In the genomic region with DNA sequence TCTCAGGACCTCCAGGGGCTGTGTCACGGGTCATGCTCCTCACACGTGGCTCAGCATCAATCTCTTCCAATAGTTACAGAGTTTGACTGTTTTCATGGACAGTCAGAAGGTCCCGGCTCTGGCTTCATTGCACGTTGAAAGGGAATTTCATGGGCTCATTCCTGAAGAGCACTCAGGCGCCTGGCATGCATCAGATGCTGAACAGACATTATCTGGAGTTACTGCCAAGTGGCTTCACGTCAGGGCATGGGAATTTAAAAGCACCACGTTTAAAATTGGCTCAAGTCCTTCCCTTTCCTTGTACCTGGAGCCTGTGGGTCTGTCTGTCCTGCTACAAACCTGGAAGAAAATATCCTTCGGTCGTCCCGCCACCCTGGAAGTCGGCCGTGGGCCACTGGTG, we compare ENCODE assay signal across 20 cellular contexts. TPM values are rescaled to one million over a fixed set of nuclear protein-coding genes. Genes with fewer than 3 reads are reported as not detected.
A peak's percentile ranks its signal among the peaks of the same experiment; 100 is the strongest.
DNase-seq lines count a peak whose midpoint lies in the region; TF ChIP-seq lines count a peak whose summit lies in the region.
"Had no signal": no experiment of that assay in that cellular context is flagged by ENCODE, and none has a peak within 500 bp of the region (broad histone marks: within the 10 kb centered on the region; RNA-seq: fewer than 3 reads in every experiment).

No MANE protein-coding gene starts in this region.

- TF ChIP-seq CTCF in SK-N-SH (IDR thresholded peaks at IDR 0.05) (no peak), brain microvascular endothelial cell (IDR thresholded peaks at IDR 0.05; ENCODE audit: low read depth, low read length, missing control alignments) (no peak)

- DNase-seq in AG08395 (ENCODE audit: low spot score) (peak; percentile 39), SK-N-SH (no peak), cardiac septum (ENCODE audit: low spot score) (peak; percentile 69), mucosa of gallbladder (ENCODE audit: low spot score) (peak; percentile 25), brain microvascular endothelial cell (no peak), cerebellum (ENCODE audit: low spot score) (no peak), NCI-H69 (lab: John Stamatoyannopoulos, UW) (no peak), hypothalamus (lab: John Stamatoyannopoulos, UW) (no peak)
- DNase-seq: activated CD4-positive, alpha-beta T cell treated with anti-CD3 and anti-CD28 coated beads for 1 hour; Calu3; cortex of kidney; GF-D8; NCI-H1105; NCI-H526 treated with DMSO at 0.1 percent for 48 hours; retina; T1000 had no signal

- no peaks in the 10 kb centered on the region; a peak in 1 of 4 replicates for H3K4me1 ChIP-seq in SK-N-SH (ENCODE audit: control insufficient read depth in 1 of 2, insufficient read depth in 2 of 2, low read depth in 1 of 2, low read length in 1 of 2)

- H4K20me1 ChIP-seq in SK-N-SH (ENCODE audit: insufficient read depth), result no peaks in the 10 kb centered on the region

- H3K36me3 ChIP-seq in SK-N-SH (replicated peaks in 1 of 2; ENCODE audit: control insufficient read depth in 1 of 2, insufficient read depth in 2 of 2, low read length in 1 of 2), result no peaks in the 10 kb centered on the region
- no peaks in the 10 kb centered on the region for H3K36me3 ChIP-seq in brain microvascular endothelial cell (replicated peaks)

- H3K27me3 ChIP-seq in SK-N-SH (ENCODE audit: insufficient read depth) (no peaks in the 10 kb centered on the region), brain microvascular endothelial cell (replicated peaks) (peaks cover 14% of the 10 kb centered on the region)

- H2AFZ ChIP-seq in SK-N-SH (ENCODE audit: low read depth), result no peak overlapping the region

- H3K27ac ChIP-seq in SK-N-SH (ENCODE audit: low read depth in 2 of 2, low read length in 1 of 2) (no peak overlapping the region), brain microvascular endothelial cell (no peak overlapping the region)
- H3K27ac ChIP-seq: KMS-11 had no signal

- POLR2A ChIA-PET in SK-N-SH (lab: Yijun Ruan, JAX), result no interaction called here

- no peaks in the 10 kb centered on the region for H3K9me3 ChIP-seq in SK-N-SH
- H3K9me3 ChIP-seq: mucosa of descending colon had no signal

- H3K9me2 ChIP-seq in SK-N-SH, result no peaks in the 10 kb centered on the region

- no peak overlapping the region for H3K4me2 ChIP-seq in SK-N-SH
- H3K4me2 ChIP-seq: KMS-11 had no signal

- CTCF ChIA-PET in SK-N-SH (lab: Yijun Ruan, JAX), result interaction anchor here (2.6 to 3.3 kb wide), 2 partner anchors 12 to 237 kb away, joined by 12 read pairs; no protein-coding TSS in a partner anchor

- intact Hi-C loops in cardiac septum (cut with DNase I), result no loop called here

- 51% methylated on average over 10 of the region's 12 CpGs for WGBS in SK-N-SH (ENCODE audit: low lambda C conversion rate)

- no peak for TF ChIP-seq EP300 in SK-N-SH (IDR thresholded peaks at IDR 0.05; ENCODE audit: borderline replicate concordance in 1 of 2, low read depth in 1 of 2, low read length in 1 of 2)

- no peak for TF ChIP-seq RAD21 in SK-N-SH (IDR thresholded peaks at IDR 0.05; ENCODE audit: low read length)

- no peaks in the 10 kb centered on the region for H3F3A ChIP-seq in SK-N-SH (replicated peaks; ENCODE audit: insufficient read depth)

- in situ Hi-C loops in brain microvascular endothelial cell (cut with HindIII; ENCODE audit: low pct_ligation_motif_present, low sequenced_read_pairs), result no loop called here

- no peaks in the 10 kb centered on the region for H3K79me2 ChIP-seq in SK-N-SH (ENCODE audit: insufficient read depth)

- H3K4me3 ChIP-seq in SK-N-SH (ENCODE audit: low read depth in 2 of 2, low read length in 1 of 2), result no peak overlapping the region
- no peak overlapping the region for H3K4me3 ChIP-seq in brain microvascular endothelial cell (ENCODE audit: low read depth, low read length)
- H3K4me3 ChIP-seq: mucosa of descending colon had no signal

- H3K9ac ChIP-seq in SK-N-SH, result no peak overlapping the region
- H3K9ac ChIP-seq: KMS-11 had no signal

TF ChIP-seq in SK-N-SH, 30 proteins besides CTCF, POLR2A, EP300 and RAD21 (continues in another document):
- TF ChIP-seq SMC3 (IDR thresholded peaks at IDR 0.05; ENCODE audit: low read depth, low read length) (no peak), NFIC (IDR thresholded peaks at IDR 0.05; ENCODE audit: borderline replicate concordance) (peak; percentile 19; the same call in 1 of the 2 replicates), RCOR1 (IDR thresholded peaks at IDR 0.05; ENCODE audit: low read length) (no peak), FOXM1 (IDR thresholded peaks at IDR 0.05; ENCODE audit: low read depth) (no peak), FOXJ3 (CRISPR knock-in tag; IDR thresholded peaks at IDR 0.05) (no peak), SIN3A (IDR thresholded peaks at IDR 0.05; ENCODE audit: borderline replicate concordance, low read depth, low read length) (no peak), TCF12 (IDR thresholded peaks at IDR 0.05) (peak; percentile 68), TEAD4 (IDR thresholded peaks at IDR 0.05; ENCODE audit: borderline replicate concordance, insufficient read depth) (no peak), MEF2A (IDR thresholded peaks at IDR 0.05; ENCODE audit: borderline replicate concordance, low read depth) (no peak), RFX5 (IDR thresholded peaks at IDR 0.05; ENCODE audit: low read length) (no peak), MXI1 (IDR thresholded peaks at IDR 0.05; ENCODE audit: low read depth, low read length) (no peak)
- TF ChIP-seq, protein P1, sequence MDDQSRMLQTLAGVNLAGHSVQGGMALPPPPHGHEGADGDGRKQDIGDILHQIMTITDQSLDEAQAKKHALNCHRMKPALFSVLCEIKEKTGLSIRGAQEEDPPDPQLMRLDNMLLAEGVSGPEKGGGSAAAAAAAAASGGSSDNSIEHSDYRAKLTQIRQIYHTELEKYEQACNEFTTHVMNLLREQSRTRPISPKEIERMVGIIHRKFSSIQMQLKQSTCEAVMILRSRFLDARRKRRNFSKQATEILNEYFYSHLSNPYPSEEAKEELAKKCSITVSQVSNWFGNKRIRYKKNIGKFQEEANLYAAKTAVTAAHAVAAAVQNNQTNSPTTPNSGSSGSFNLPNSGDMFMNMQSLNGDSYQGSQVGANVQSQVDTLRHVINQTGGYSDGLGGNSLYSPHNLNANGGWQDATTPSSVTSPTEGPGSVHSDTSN (IDR thresholded peaks at IDR 0.05), result peak; percentile 26; the same call in 1 of the 2 replicates
- TF ChIP-seq, protein P2, sequence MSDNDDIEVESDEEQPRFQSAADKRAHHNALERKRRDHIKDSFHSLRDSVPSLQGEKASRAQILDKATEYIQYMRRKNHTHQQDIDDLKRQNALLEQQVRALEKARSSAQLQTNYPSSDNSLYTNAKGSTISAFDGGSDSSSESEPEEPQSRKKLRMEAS (IDR thresholded peaks at IDR 0.05; ENCODE audit: low read depth), result no peak
- TF ChIP-seq, protein P3, sequence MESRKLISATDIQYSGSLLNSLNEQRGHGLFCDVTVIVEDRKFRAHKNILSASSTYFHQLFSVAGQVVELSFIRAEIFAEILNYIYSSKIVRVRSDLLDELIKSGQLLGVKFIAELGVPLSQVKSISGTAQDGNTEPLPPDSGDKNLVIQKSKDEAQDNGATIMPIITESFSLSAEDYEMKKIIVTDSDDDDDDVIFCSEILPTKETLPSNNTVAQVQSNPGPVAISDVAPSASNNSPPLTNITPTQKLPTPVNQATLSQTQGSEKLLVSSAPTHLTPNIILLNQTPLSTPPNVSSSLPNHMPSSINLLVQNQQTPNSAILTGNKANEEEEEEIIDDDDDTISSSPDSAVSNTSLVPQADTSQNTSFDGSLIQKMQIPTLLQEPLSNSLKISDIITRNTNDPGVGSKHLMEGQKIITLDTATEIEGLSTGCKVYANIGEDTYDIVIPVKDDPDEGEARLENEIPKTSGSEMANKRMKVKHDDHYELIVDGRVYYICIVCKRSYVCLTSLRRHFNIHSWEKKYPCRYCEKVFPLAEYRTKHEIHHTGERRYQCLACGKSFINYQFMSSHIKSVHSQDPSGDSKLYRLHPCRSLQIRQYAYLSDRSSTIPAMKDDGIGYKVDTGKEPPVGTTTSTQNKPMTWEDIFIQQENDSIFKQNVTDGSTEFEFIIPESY (IDR thresholded peaks at IDR 0.05; ENCODE audit: borderline replicate concordance, low read depth), result no peak
- TF ChIP-seq, protein P4, sequence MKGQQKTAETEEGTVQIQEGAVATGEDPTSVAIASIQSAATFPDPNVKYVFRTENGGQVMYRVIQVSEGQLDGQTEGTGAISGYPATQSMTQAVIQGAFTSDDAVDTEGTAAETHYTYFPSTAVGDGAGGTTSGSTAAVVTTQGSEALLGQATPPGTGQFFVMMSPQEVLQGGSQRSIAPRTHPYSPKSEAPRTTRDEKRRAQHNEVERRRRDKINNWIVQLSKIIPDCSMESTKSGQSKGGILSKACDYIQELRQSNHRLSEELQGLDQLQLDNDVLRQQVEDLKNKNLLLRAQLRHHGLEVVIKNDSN (IDR thresholded peaks at IDR 0.05; ENCODE audit: borderline replicate concordance, low read depth), result no peak
- TF ChIP-seq, protein P5, sequence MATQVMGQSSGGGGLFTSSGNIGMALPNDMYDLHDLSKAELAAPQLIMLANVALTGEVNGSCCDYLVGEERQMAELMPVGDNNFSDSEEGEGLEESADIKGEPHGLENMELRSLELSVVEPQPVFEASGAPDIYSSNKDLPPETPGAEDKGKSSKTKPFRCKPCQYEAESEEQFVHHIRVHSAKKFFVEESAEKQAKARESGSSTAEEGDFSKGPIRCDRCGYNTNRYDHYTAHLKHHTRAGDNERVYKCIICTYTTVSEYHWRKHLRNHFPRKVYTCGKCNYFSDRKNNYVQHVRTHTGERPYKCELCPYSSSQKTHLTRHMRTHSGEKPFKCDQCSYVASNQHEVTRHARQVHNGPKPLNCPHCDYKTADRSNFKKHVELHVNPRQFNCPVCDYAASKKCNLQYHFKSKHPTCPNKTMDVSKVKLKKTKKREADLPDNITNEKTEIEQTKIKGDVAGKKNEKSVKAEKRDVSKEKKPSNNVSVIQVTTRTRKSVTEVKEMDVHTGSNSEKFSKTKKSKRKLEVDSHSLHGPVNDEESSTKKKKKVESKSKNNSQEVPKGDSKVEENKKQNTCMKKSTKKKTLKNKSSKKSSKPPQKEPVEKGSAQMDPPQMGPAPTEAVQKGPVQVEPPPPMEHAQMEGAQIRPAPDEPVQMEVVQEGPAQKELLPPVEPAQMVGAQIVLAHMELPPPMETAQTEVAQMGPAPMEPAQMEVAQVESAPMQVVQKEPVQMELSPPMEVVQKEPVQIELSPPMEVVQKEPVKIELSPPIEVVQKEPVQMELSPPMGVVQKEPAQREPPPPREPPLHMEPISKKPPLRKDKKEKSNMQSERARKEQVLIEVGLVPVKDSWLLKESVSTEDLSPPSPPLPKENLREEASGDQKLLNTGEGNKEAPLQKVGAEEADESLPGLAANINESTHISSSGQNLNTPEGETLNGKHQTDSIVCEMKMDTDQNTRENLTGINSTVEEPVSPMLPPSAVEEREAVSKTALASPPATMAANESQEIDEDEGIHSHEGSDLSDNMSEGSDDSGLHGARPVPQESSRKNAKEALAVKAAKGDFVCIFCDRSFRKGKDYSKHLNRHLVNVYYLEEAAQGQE (IDR thresholded peaks at IDR 0.05; ENCODE audit: low read depth, low read length), result no peak

RNA-seq across cellular contexts. Expression of a gene that starts 50.4 kb away (rescaled TPM):
- 3.9 and 4.9 TPM in 2 replicates for polyA plus RNA-seq in SK-N-SH (2012; rRNA removed)
- 3.8 and 4.1 TPM in 2 replicates for polyA plus RNA-seq in SK-N-SH (2012; cell fraction: cytosol; rRNA removed)
- 9.4 and 11.4 TPM in 2 replicates for polyA plus RNA-seq in SK-N-SH (2012; cell fraction: nucleus; rRNA removed)
- total RNA-seq in cardiac septum (0.94 TPM), mucosa of gallbladder (1.0 TPM), cerebellum (5.2 TPM)
- total RNA-seq: Calu3, SK-MEL-5 had no signal
- polyA plus RNA-seq: aorta had no signal

Comparison
In these comparisons a context has a peak if more than half of its experiments do, and no peak if none do; other contexts are left out.
1. DNase-seq: peak in AG08395 (single experiment), cardiac septum (single experiment) and mucosa of gallbladder (single experiment); none in SK-N-SH (single experiment), brain microvascular endothelial cell (single experiment), cerebellum (single experiment), NCI-H69 (single experiment) and hypothalamus (0 of 51).